In genomic region chr6:169490830-169491229, GRCh38 we compare ENCODE assay signal across 20 cellular contexts.
A peak's percentile ranks its signal among the peaks of the same experiment; 100 is the strongest.
DNase-seq lines count a peak whose midpoint lies in the region; ATAC-seq and TF ChIP-seq lines count a peak whose summit lies in the region.
"Had no signal": no experiment of that assay in that cellular context is flagged by ENCODE, and none has a peak within 500 bp of the region (broad histone marks: within the 10 kb centered on the region; RNA-seq: fewer than 3 reads in every experiment).

No MANE protein-coding gene starts in this region.

- no peak for TF ChIP-seq CTCF in astrocyte of the spinal cord (IDR thresholded peaks at IDR 0.05; ENCODE audit: low read depth, low read length)
- no peak for TF ChIP-seq CTCF in foreskin fibroblast (IDR thresholded peaks at IDR 0.05; ENCODE audit: low read depth, low read length)
- no peak for TF ChIP-seq CTCF in suprapubic skin (IDR thresholded peaks at IDR 0.05)
- TF ChIP-seq CTCF in OCI-LY7 (conservative IDR thresholded peaks at IDR 0.05; ENCODE audit: low read length): no peak

- DNase-seq in GM03348 (ENCODE audit: low spot score) (peak; percentile 42), astrocyte of the spinal cord (ENCODE audit: low read depth, low spot score) (peak; percentile 55), foreskin fibroblast (peak; percentile 34 to 63), suprapubic skin (ENCODE audit: low spot score in 2 of 2) (no peak), T-cell (no peak), OCI-LY7 (ENCODE audit: low spot score) (no peak)
- no peak for DNase-seq in activated naive CD8-positive, alpha-beta T cell treated with anti-CD3 and anti-CD28 coated beads, Interleukin-2, amount 50 U/mL, for 24 hours
- DNase-seq: activated B cell treated with CpG ODN at 0.5 μM for 24 hours; activated CD8-positive, alpha-beta memory T cell treated with anti-CD3 and anti-CD28 coated beads, Interleukin-2, amount 50 U/mL, for 4 hours; CD4-positive, alpha-beta T cell; EL; NCI-H2081 treated with DMSO at 0.1 percent for 48 hours; NCI-H446; posterior cingulate gyrus; Right ventricle myocardium superior; testis had no signal

- H3K9me2 ChIP-seq in OCI-LY7 (ENCODE audit: insufficient read depth, low read length): no peaks in the 10 kb centered on the region

- H3K36me3 Mint-ChIP-seq in T-cell: peaks cover 10% of the 10 kb centered on the region
- peaks cover 2% of the 10 kb centered on the region for H3K36me3 Mint-ChIP-seq in activated naive CD8-positive, alpha-beta T cell treated with anti-CD3 and anti-CD28 coated beads, Interleukin-2, amount 50 U/mL, for 24 hours (ENCODE audit: low read depth)

- WGBS in suprapubic skin: 59% methylated on average over 5 of the region's 5 CpGs

- CTCF ChIA-PET in T-cell (lab: Charles Lee): no interaction called here
- CTCF ChIA-PET in OCI-LY7 (lab: Charles Lee; ENCODE audit: unreplicated experiment): no interaction called here

- H3K4me3 ChIP-seq in astrocyte of the spinal cord (ENCODE audit: low read depth, low read length) (no peak overlapping the region), foreskin fibroblast (ENCODE audit: low read depth in 1 of 2, low read length in 2 of 2) (no peak overlapping the region), suprapubic skin (no peak overlapping the region), OCI-LY7 (ENCODE audit: low read depth, low read length, poor library complexity, severe bottlenecking) (no peak overlapping the region)
- H3K4me3 ChIP-seq: ascending aorta, neural progenitor cell, testis had no signal

- H3K79me2 ChIP-seq in OCI-LY7 (ENCODE audit: insufficient read depth, low read depth, low read length): no peaks in the 10 kb centered on the region

- ATAC-seq in T-cell (replicated peaks in 1 of 4): no peak
- ATAC-seq in activated naive CD8-positive, alpha-beta T cell treated with anti-CD3 and anti-CD28 coated beads, Interleukin-2, amount 50 U/mL, for 24 hours: no peak

- H3K9me3 ChIP-seq in suprapubic skin (peaks cover under 1% of the 10 kb centered on the region), OCI-LY7 (ENCODE audit: low read length) (no peaks in the 10 kb centered on the region)
- H3K9me3 ChIP-seq: testis had no signal

- TF ChIP-seq POLR2A in suprapubic skin (IDR thresholded peaks at IDR 0.05): no peak

- no peak overlapping the region for H3K27ac Mint-ChIP-seq in T-cell
- H3K27ac Mint-ChIP-seq in activated naive CD8-positive, alpha-beta T cell treated with anti-CD3 and anti-CD28 coated beads, Interleukin-2, amount 50 U/mL, for 24 hours: no peak overlapping the region
- H3K27ac Mint-ChIP-seq: activated B cell treated with CpG ODN at 0.5 μM for 24 hours; activated naive CD4-positive, alpha-beta T cell treated with anti-CD3 and anti-CD28 coated beads, Interleukin-2, amount 50 U/mL, for 24 hours; CD4-positive, alpha-beta T cell had no signal

- no peak overlapping the region for H3K4me3 Mint-ChIP-seq in T-cell
- H3K4me3 Mint-ChIP-seq in activated naive CD8-positive, alpha-beta T cell treated with anti-CD3 and anti-CD28 coated beads, Interleukin-2, amount 50 U/mL, for 24 hours: no peak overlapping the region
- H3K4me3 Mint-ChIP-seq: activated B cell treated with CpG ODN at 0.5 μM for 24 hours; activated naive CD4-positive, alpha-beta T cell treated with anti-CD3 and anti-CD28 coated beads, Interleukin-2, amount 50 U/mL, for 24 hours; CD4-positive, alpha-beta T cell; neural progenitor cell had no signal

- H3K36me3 ChIP-seq in suprapubic skin (no peaks in the 10 kb centered on the region), OCI-LY7 (ENCODE audit: insufficient read depth, low read length) (no peaks in the 10 kb centered on the region)
- H3K36me3 ChIP-seq: ascending aorta, neural progenitor cell had no signal

- intact Hi-C loops in OCI-LY7 (cut with micrococcal nuclease; ENCODE audit: unreplicated experiment): no loop called here

- no peaks in the 10 kb centered on the region for H3K9me3 Mint-ChIP-seq in T-cell
- no peaks in the 10 kb centered on the region for H3K9me3 Mint-ChIP-seq in activated naive CD8-positive, alpha-beta T cell treated with anti-CD3 and anti-CD28 coated beads, Interleukin-2, amount 50 U/mL, for 24 hours
- H3K9me3 Mint-ChIP-seq: activated B cell treated with CpG ODN at 0.5 μM for 24 hours; activated naive CD4-positive, alpha-beta T cell treated with anti-CD3 and anti-CD28 coated beads, Interleukin-2, amount 50 U/mL, for 24 hours had no signal

- H3K27me3 Mint-ChIP-seq in T-cell: no peaks in the 10 kb centered on the region
- no peaks in the 10 kb centered on the region for H3K27me3 Mint-ChIP-seq in activated naive CD8-positive, alpha-beta T cell treated with anti-CD3 and anti-CD28 coated beads, Interleukin-2, amount 50 U/mL, for 24 hours
- H3K27me3 Mint-ChIP-seq: activated B cell treated with CpG ODN at 0.5 μM for 24 hours; activated naive CD4-positive, alpha-beta T cell treated with anti-CD3 and anti-CD28 coated beads, Interleukin-2, amount 50 U/mL, for 24 hours; CD4-positive, alpha-beta T cell had no signal

- no peaks in the 10 kb centered on the region for H3K27me3 ChIP-seq in suprapubic skin
- H3K27me3 ChIP-seq: ascending aorta, neural progenitor cell, testis had no signal

- no peaks in the 10 kb centered on the region for H4K20me1 ChIP-seq in OCI-LY7 (ENCODE audit: insufficient read depth, low read length)

- no peak overlapping the region for H2AFZ ChIP-seq in OCI-LY7 (ENCODE audit: low read length)
- H2AFZ ChIP-seq: neural progenitor cell had no signal

- no peak overlapping the region for H3K4me2 ChIP-seq in OCI-LY7 (ENCODE audit: low read length)
- H3K4me2 ChIP-seq: neural progenitor cell had no signal

- no TSS peak for BruUV-seq in OCI-LY7 (replicated peaks; lab: Mats Ljungman, UMichigan)

- no peaks in the 10 kb centered on the region for H3K4me1 Mint-ChIP-seq in T-cell
- no peaks in the 10 kb centered on the region for H3K4me1 Mint-ChIP-seq in activated naive CD8-positive, alpha-beta T cell treated with anti-CD3 and anti-CD28 coated beads, Interleukin-2, amount 50 U/mL, for 24 hours
- H3K4me1 Mint-ChIP-seq: activated B cell treated with CpG ODN at 0.5 μM for 24 hours; activated naive CD4-positive, alpha-beta T cell treated with anti-CD3 and anti-CD28 coated beads, Interleukin-2, amount 50 U/mL, for 24 hours had no signal

- in situ Hi-C loops in astrocyte of the spinal cord (cut with HindIII; ENCODE audit: low sequenced_read_pairs): no loop called here

- H3K4me1 ChIP-seq in suprapubic skin (peaks cover 16% of the 10 kb centered on the region), OCI-LY7 (ENCODE audit: insufficient read depth, low read length, poor library complexity, severe bottlenecking) (no peaks in the 10 kb centered on the region)
- H3K4me1 ChIP-seq: neural progenitor cell, testis had no signal

- POLR2A ChIA-PET in T-cell (lab: Charles Lee): no interaction called here
- POLR2A ChIA-PET in OCI-LY7 (lab: Charles Lee): no interaction called here

- TF ChIP-seq EP300 in suprapubic skin (IDR thresholded peaks at IDR 0.05): no peak

- H3K27ac ChIP-seq in suprapubic skin: peak overlapping the region; percentile 76
- H3K27ac ChIP-seq in OCI-LY7 (ENCODE audit: low read depth, low read length, poor library complexity, severe bottlenecking): no peak overlapping the region
- H3K27ac ChIP-seq: epithelial cell of prostate, neural progenitor cell, testis had no signal

Comparison
In these comparisons a context has a peak if more than half of its experiments do, and no peak if none do; other contexts are left out.
1. DNase-seq: peak in GM03348 (single experiment), astrocyte of the spinal cord (single experiment) and foreskin fibroblast (2 of 2); none in suprapubic skin (0 of 2), T-cell (0 of 34), activated naive CD8-positive, alpha-beta T cell treated with anti-CD3 and anti-CD28 coated beads, Interleukin-2, amount 50 U/mL, for 24 hours (single experiment) and OCI-LY7 (single experiment).